In genomic region chr12:2959508-2960431, GRCh38 we compare ENCODE assay signal across 8 cellular contexts. TPM values are rescaled to one million over a fixed set of nuclear protein-coding genes. Genes with fewer than 3 reads are reported as not detected.
A peak's percentile ranks its signal among the peaks of the same experiment; 100 is the strongest.
DNase-seq lines count a peak whose midpoint lies in the region; ATAC-seq and TF ChIP-seq lines count a peak whose summit lies in the region.

No MANE protein-coding gene starts in this region.

- peak overlapping the region; percentile 89 for H3K4me3 Mint-ChIP-seq in neural crest cell

- no peaks in the 10 kb centered on the region for H3K9me3 Mint-ChIP-seq in neural crest cell

- H3K4me3 ChIP-seq in fibroblast of the aortic adventitia (ENCODE audit: low read depth, low read length) = peak overlapping the region; percentile 80

- TF ChIP-seq CTCF in fibroblast of the aortic adventitia (IDR thresholded peaks at IDR 0.05; ENCODE audit: insufficient read depth, low read length) (no peak), neural crest cell (conservative IDR thresholded peaks at IDR 0.05) (no peak)

- no peaks in the 10 kb centered on the region for H3K36me3 Mint-ChIP-seq in neural crest cell (ENCODE audit: low read depth)

- no peak for TF ChIP-seq RAD21 in Ishikawa (IDR thresholded peaks at IDR 0.05; ENCODE audit: low read depth)

- DNase-seq in NCI-H2196 (lab: John Stamatoyannopoulos, UW; ENCODE audit: unreplicated experiment) = peak; percentile 45
- DNase-seq in NCI-H2196 treated with DMSO at 0.1 percent for 48 hours (lab: John Stamatoyannopoulos, UW; ENCODE audit: unreplicated experiment) = no peak
- DNase-seq in activated CD4-positive, alpha-beta T cell treated with anti-CD3 and anti-CD28 coated beads, Interleukin-2, amount 50 U/mL, for 48 hours = peak; percentile 39 to 40
- peak; percentile 71 for DNase-seq in fibroblast of the aortic adventitia (ENCODE audit: low read depth)
- peak; percentile 40 for DNase-seq in neural crest cell (ENCODE audit: low read depth, low spot score)
- no peak for DNase-seq in activated CD4-positive, CD25-positive, alpha-beta regulatory T cell (lab: John Stamatoyannopoulos, UW)

- TF ChIP-seq EP300 in Ishikawa (IDR thresholded peaks at IDR 0.05; ENCODE audit: borderline replicate concordance) = peak; percentile 16

- H3K27ac Mint-ChIP-seq in neural crest cell (ENCODE audit: unreplicated experiment) = no peak overlapping the region

- peaks cover 56% of the 10 kb centered on the region for H3K27me3 Mint-ChIP-seq in neural crest cell (ENCODE audit: low read depth)

- peaks cover 50% of the 10 kb centered on the region for H3K4me1 Mint-ChIP-seq in neural crest cell

- no peak for ATAC-seq in HG02852 (IDR thresholded peaks at IDR 0.05; ENCODE audit: unreplicated experiment)

TF ChIP-seq in Ishikawa, 13 proteins besides CTCF, POLR2A, EP300 and RAD21:
- TF ChIP-seq EGR1 (IDR thresholded peaks at IDR 0.05) (no peak), CREB1 (IDR thresholded peaks at IDR 0.05; ENCODE audit: low read depth) (no peak), TCF12 (IDR thresholded peaks at IDR 0.05; ENCODE audit: low read depth) (0 out of 2 replicates have a peak, but pooled peaks have one; percentile 22), MAX (IDR thresholded peaks at IDR 0.05) (peak; percentile 99), NFIC (IDR thresholded peaks at IDR 0.05) (no peak), ZBTB7A (IDR thresholded peaks at IDR 0.05; ENCODE audit: low read depth) (peak; percentile 85), REST (IDR thresholded peaks at IDR 0.05; ENCODE audit: low read depth) (no peak), TAF1 (IDR thresholded peaks at IDR 0.05; ENCODE audit: low read depth) (peak; percentile 12)
- TF ChIP-seq, protein P1, sequence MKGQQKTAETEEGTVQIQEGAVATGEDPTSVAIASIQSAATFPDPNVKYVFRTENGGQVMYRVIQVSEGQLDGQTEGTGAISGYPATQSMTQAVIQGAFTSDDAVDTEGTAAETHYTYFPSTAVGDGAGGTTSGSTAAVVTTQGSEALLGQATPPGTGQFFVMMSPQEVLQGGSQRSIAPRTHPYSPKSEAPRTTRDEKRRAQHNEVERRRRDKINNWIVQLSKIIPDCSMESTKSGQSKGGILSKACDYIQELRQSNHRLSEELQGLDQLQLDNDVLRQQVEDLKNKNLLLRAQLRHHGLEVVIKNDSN (IDR thresholded peaks at IDR 0.05) = peak; percentile 62

RNA-seq across cellular contexts. Expression of gene TEAD4, which starts 0.6 kb away (rescaled TPM):
- 14.6 and 18.9 TPM in 2 replicates for total RNA-seq in fibroblast of the aortic adventitia (ENCODE audit: low replicate concordance)
- 28.6 and 30.9 TPM in 2 replicates for total RNA-seq in neural crest cell

Comparison
In these comparisons a context has a peak if more than half of its experiments do, and no peak if none do; other contexts are left out.
1. DNase-seq: peak in NCI-H2196 (single experiment), activated CD4-positive, alpha-beta T cell treated with anti-CD3 and anti-CD28 coated beads, Interleukin-2, amount 50 U/mL, for 48 hours (2 of 2), fibroblast of the aortic adventitia (single experiment) and neural crest cell (single experiment); none in NCI-H2196 treated with DMSO at 0.1 percent for 48 hours (single experiment) and activated CD4-positive, CD25-positive, alpha-beta regulatory T cell (0 of 4).